In genomic region chr7:28037220-28038010, GRCh38 we compare ENCODE assay signal across 1 cellular context.
TF ChIP-seq lines count a peak whose summit lies in the region.

No MANE protein-coding gene starts in this region.

TF ChIP-seq in HEK293, 187 proteins besides CTCF, POLR2A, EP300 and RAD21 (continued from another document):
- TF ChIP-seq ZNF473 (tag by site-specific recombination; IDR thresholded peaks at IDR 0.05), result no peak
- no peak for TF ChIP-seq ZSCAN23 (tag by site-specific recombination; IDR thresholded peaks at IDR 0.05)
- no peak for TF ChIP-seq ZNF624 (tag by site-specific recombination; IDR thresholded peaks at IDR 0.05)
- no peak for TF ChIP-seq KLF1 (tag by site-specific recombination; IDR thresholded peaks at IDR 0.05)
- TF ChIP-seq FEZF1 (tag by site-specific recombination; IDR thresholded peaks at IDR 0.05), result no peak
- TF ChIP-seq EGR2 (tag by site-specific recombination; IDR thresholded peaks at IDR 0.05; ENCODE audit: low read depth), result no peak
- TF ChIP-seq ZNF747 (tag by site-specific recombination; IDR thresholded peaks at IDR 0.05), result no peak
- TF ChIP-seq ZBTB8A (tag by site-specific recombination; IDR thresholded peaks at IDR 0.05), result no peak
